8 cellular contexts compared by ENCODE assay signal in the genomic region with DNA sequence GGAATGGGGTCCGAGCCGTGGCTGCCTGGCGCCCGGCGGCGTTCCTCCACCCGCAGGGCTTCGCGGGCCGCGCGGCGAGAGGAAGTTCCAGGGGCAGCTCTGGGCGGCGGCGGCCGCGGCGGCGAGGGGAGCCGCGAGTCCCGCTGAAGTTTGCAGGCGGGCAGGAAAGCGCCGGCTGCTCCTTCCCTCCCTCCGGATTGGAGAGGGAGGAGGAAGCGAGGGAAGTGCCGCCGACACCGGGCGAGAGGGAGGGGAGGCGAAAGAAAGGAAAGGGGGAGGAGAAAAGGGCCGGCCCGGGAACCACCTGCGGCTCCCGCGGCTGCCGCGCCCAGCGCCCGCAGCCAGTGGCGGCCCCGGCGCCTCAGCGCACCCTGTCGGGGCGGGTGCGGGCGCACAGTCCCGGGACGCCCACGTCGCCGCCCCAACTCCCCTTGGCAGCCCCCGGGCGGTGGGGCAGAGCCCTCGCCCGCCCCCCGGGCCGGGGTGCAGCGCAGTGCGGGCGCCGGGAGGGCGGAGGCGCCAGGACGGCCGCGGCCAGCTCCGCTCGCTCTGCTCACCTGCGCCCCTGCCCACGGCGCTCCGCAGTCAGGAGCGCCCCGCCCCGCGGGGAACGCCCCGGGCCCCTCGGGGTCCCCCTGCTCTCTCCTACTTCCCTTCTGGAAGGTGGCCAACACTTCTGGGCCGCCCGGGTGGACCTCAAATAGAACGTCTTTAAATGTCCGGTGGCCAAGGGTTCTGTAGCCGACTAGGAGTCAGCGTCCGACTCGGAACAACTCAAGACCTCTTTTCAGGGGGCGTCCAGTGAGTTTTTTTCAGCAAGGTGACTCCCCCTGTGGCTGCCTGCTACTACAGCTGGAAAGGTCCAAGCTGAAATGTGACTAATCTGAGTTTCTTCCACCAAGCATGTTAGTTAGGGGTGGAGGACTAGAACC.
DNase-seq lines count a peak whose midpoint lies in the region; FAIRE-seq and TF ChIP-seq lines count a peak whose summit lies in the region.

No MANE protein-coding gene starts in this region.

- H3F3A ChIP-seq in MM.1S (ENCODE audit: insufficient read depth, low read length), result no peaks in the 10 kb centered on the region

- POLR2A ChIA-PET in HEK293T (lab: Yijun Ruan, JAX), result interaction anchor here (1.1 to 2.7 kb wide), 2 partner anchors 21 to 79 kb away, joined by 3 to 14 read pairs; a partner anchor contains a TSS

- H3K79me2 ChIP-seq in MM.1S (ENCODE audit: low read length), result no peaks in the 10 kb centered on the region

- peak overlapping the region; percentile 81 for H2AFZ ChIP-seq in MM.1S (ENCODE audit: low read length)

- H3K4me1 ChIP-seq in MM.1S (ENCODE audit: low read length) (peaks cover 3% of the 10 kb centered on the region; the same call in 1 of the 2 replicates), skeletal muscle tissue (ENCODE audit: control insufficient read depth in 3 of 3, insufficient read depth in 3 of 3, low read length in 3 of 3) (peaks cover 0 to 10% (median 4%) of the 10 kb centered on the region in 3 donors)

- 0 out of 2 replicates have a peak overlapping the region, but pooled peaks have one; percentile 10 for H3K9ac ChIP-seq in MM.1S (ENCODE audit: low read length)
- peak overlapping the region in 2 of 3 donors; percentile 38 to 75 for H3K9ac ChIP-seq in skeletal muscle tissue (ENCODE audit: low read depth in 1 of 3, low read length in 3 of 3)

- H3K27ac ChIP-seq in MM.1S (ENCODE audit: low read length) (no peak overlapping the region), skeletal muscle tissue (ENCODE audit: low read depth, low read length) (no peak overlapping the region)

- H4K20me1 ChIP-seq in MM.1S (ENCODE audit: insufficient read depth, low read length), result no peaks in the 10 kb centered on the region

- no peaks in the 10 kb centered on the region for H3K36me3 ChIP-seq in MM.1S (replicated peaks; ENCODE audit: insufficient read depth, low read length)
- H3K36me3 ChIP-seq in bronchial epithelial cell (ENCODE audit: control insufficient read depth, insufficient read depth, low read length), result no peaks in the 10 kb centered on the region
- no peaks in the 10 kb centered on the region for H3K36me3 ChIP-seq in skeletal muscle tissue (ENCODE audit: control insufficient read depth in 3 of 3, insufficient read depth in 3 of 3, low read length in 3 of 3)

- DNase-seq in NCI-H524 (lab: John Stamatoyannopoulos, UW) (peak; percentile 43 to 71), NCI-H524 treated with DMSO at 0.1 percent for 48 hours (lab: John Stamatoyannopoulos, UW) (no peak), HEK293T (ENCODE audit: extremely low spot score) (peak; percentile 79), MM.1S (peak; percentile 33), SW480 (ENCODE audit: low spot score) (peak; percentile 85), bronchial epithelial cell (ENCODE audit: low read depth) (peak; percentile 77), iPS-NIHi7 (ENCODE audit: extremely low spot score) (peak; percentile 92)

- H3K4me3 ChIP-seq in MM.1S (ENCODE audit: low read length), result peak overlapping the region; percentile 75
- peak overlapping the region; percentile 92 for H3K4me3 ChIP-seq in bronchial epithelial cell (ENCODE audit: low read depth, low read length)
- H3K4me3 ChIP-seq in skeletal muscle tissue (ENCODE audit: low read length in 3 of 3), result peak overlapping the region; percentile 52 to 75 (median 71)

- no peak for FAIRE-seq in bronchial epithelial cell (lab: Jason Lieb, UNC)

- no peak for TF ChIP-seq CTCF in MM.1S (IDR thresholded peaks at IDR 0.05; ENCODE audit: low read length)
- TF ChIP-seq CTCF in bronchial epithelial cell (IDR thresholded peaks at IDR 0.05; ENCODE audit: insufficient read depth, low read length, severe bottlenecking), result no peak

- CTCF ChIA-PET in HEK293T (lab: Yijun Ruan, JAX), result interaction anchor here (0.6 to 1.3 kb wide), 3 partner anchors 20 to 105 kb away, joined by 3 read pairs; no protein-coding TSS in a partner anchor

- no peaks in the 10 kb centered on the region for H3K9me2 ChIP-seq in MM.1S (replicated peaks; ENCODE audit: insufficient read depth, low read length)

- peak overlapping the region; percentile 91 for H3K4me2 ChIP-seq in MM.1S (ENCODE audit: low read depth, low read length)

- H3K27me3 ChIP-seq in MM.1S (replicated peaks; ENCODE audit: insufficient read depth, low read length) (no peaks in the 10 kb centered on the region), bronchial epithelial cell (ENCODE audit: control insufficient read depth, insufficient read depth, low read length) (no peaks in the 10 kb centered on the region), skeletal muscle tissue (ENCODE audit: control insufficient read depth in 3 of 3, insufficient read depth in 3 of 3, low read length in 3 of 3) (peaks cover 0 to 14% (median 0%) of the 10 kb centered on the region in 3 donors)

- no peaks in the 10 kb centered on the region for H3K9me3 ChIP-seq in MM.1S (replicated peaks; ENCODE audit: insufficient read depth, low read length)
- no peaks in the 10 kb centered on the region for H3K9me3 ChIP-seq in skeletal muscle tissue (ENCODE audit: control insufficient read depth in 3 of 3, low read length in 3 of 3)

TF ChIP-seq in HEK293T, 16 proteins besides CTCF, POLR2A, EP300 and RAD21:
- TF ChIP-seq LEF1 (IDR thresholded peaks at IDR 0.05; ENCODE audit: borderline replicate concordance), result no peak
- no peak for TF ChIP-seq HDGF (IDR thresholded peaks at IDR 0.05; ENCODE audit: borderline replicate concordance)
- TF ChIP-seq FOXK2 (IDR thresholded peaks at IDR 0.05), result no peak
- TF ChIP-seq, protein P1, sequence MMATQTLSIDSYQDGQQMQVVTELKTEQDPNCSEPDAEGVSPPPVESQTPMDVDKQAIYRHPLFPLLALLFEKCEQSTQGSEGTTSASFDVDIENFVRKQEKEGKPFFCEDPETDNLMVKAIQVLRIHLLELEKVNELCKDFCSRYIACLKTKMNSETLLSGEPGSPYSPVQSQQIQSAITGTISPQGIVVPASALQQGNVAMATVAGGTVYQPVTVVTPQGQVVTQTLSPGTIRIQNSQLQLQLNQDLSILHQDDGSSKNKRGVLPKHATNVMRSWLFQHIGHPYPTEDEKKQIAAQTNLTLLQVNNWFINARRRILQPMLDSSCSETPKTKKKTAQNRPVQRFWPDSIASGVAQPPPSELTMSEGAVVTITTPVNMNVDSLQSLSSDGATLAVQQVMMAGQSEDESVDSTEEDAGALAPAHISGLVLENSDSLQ (IDR thresholded peaks at IDR 0.05), result no peak
- TF ChIP-seq TARDBP (IDR thresholded peaks at IDR 0.05), result no peak
- peak; percentile 38; the same call in 1 of the 2 replicates for TF ChIP-seq FOXM1 (IDR thresholded peaks at IDR 0.05; ENCODE audit: borderline replicate concordance)
- 0 out of 2 replicates have a peak, but pooled peaks have one; percentile 12 for TF ChIP-seq L3MBTL2 (conservative IDR thresholded peaks at IDR 0.05)
- no peak for TF ChIP-seq SP1 (IDR thresholded peaks at IDR 0.05)
- no peak for TF ChIP-seq FOXA1 (IDR thresholded peaks at IDR 0.05)
- TF ChIP-seq ELF4 (IDR thresholded peaks at IDR 0.05), result no peak
- no peak for TF ChIP-seq ARNT (IDR thresholded peaks at IDR 0.05)
- TF ChIP-seq BHLHE40 (IDR thresholded peaks at IDR 0.05; ENCODE audit: borderline replicate concordance), result no peak
